ENCODE assay signal across 22 cellular contexts in genomic region chr18:76578571-76579300, GRCh38.
DNase-seq lines count a peak whose midpoint lies in the region; ATAC-seq and TF ChIP-seq lines count a peak whose summit lies in the region.
"Had no signal": no experiment of that assay in that cellular context is flagged by ENCODE, and none has a peak within 500 bp of the region (broad histone marks: within the 10 kb centered on the region; RNA-seq: fewer than 3 reads in every experiment).

No MANE protein-coding gene starts in this region.

- H3K36me3 ChIP-seq in parathyroid adenoma (ENCODE audit: control insufficient read depth, insufficient read depth, low read length) (no peaks in the 10 kb centered on the region), suprapubic skin (no peaks in the 10 kb centered on the region)
- H3K36me3 ChIP-seq: spleen had no signal

- peaks cover 0 to 5% (median 0%) of the 10 kb centered on the region in 7 donors for H3K9me3 Mint-ChIP-seq in CD14-positive monocyte
- H3K9me3 Mint-ChIP-seq: activated naive CD8-positive, alpha-beta T cell treated with anti-CD3 and anti-CD28 coated beads for 36 hours; activated T-helper 2 cell treated with anti-CD3 and anti-CD28 coated beads, Interferon-gamma antibody, Interleukin-2, Interleukin-4, amounts not matched to agents 10 μg/mL and 5 μg/mL and 100 μg/mL, durations not matched to agents 14 hours and 24 hours and 36 hours had no signal

- H2AFZ ChIP-seq in parathyroid adenoma, result peak overlapping the region; percentile 34

- H3K9me3 ChIP-seq in parathyroid adenoma (ENCODE audit: control insufficient read depth, low read length), result no peaks in the 10 kb centered on the region
- H3K9me3 ChIP-seq in suprapubic skin, result no peaks in the 10 kb centered on the region
- H3K9me3 ChIP-seq: mucosa of descending colon, spleen had no signal

- no peak for TF ChIP-seq POLR2A in suprapubic skin (IDR thresholded peaks at IDR 0.05)

- peak overlapping the region; percentile 70 to 79 for H3K4me3 Mint-ChIP-seq in CD14-positive monocyte
- H3K4me3 Mint-ChIP-seq: activated naive CD8-positive, alpha-beta T cell treated with anti-CD3 and anti-CD28 coated beads for 36 hours; brain; neural crest cell had no signal

- H3K27me3 Mint-ChIP-seq in CD14-positive monocyte (ENCODE audit: low read depth in 3 of 3), result peaks cover 0 to 12% (median 9%) of the 10 kb centered on the region in 3 donors

- peaks cover 38% of the 10 kb centered on the region for H3K4me1 Mint-ChIP-seq in CD14-positive monocyte
- H3K4me1 Mint-ChIP-seq: activated naive CD8-positive, alpha-beta T cell treated with anti-CD3 and anti-CD28 coated beads for 36 hours; brain; neural crest cell had no signal

- TF ChIP-seq EP300 in suprapubic skin (IDR thresholded peaks at IDR 0.05), result no peak

- H3K4me1 ChIP-seq in parathyroid adenoma (no peaks in the 10 kb centered on the region), suprapubic skin (peaks cover 7% of the 10 kb centered on the region)

- H3K4me2 ChIP-seq in parathyroid adenoma (ENCODE audit: low read length), result no peak overlapping the region

- no peak overlapping the region for H3K9ac ChIP-seq in parathyroid adenoma

- no peak for TF ChIP-seq CTCF in CD14-positive monocyte (IDR thresholded peaks at IDR 0.05)
- no peak for TF ChIP-seq CTCF in parathyroid adenoma (IDR thresholded peaks at IDR 0.05)
- TF ChIP-seq CTCF in suprapubic skin (IDR thresholded peaks at IDR 0.05), result no peak

- DNase-seq in CD14-positive monocyte (ENCODE audit: low spot score) (no peak), NCI-H69 (lab: John Stamatoyannopoulos, UW) (peak; percentile 45), iPS-NIHi11 (ENCODE audit: low spot score) (peak; percentile 41), suprapubic skin (ENCODE audit: low spot score in 2 of 2) (no peak), GM03348 (ENCODE audit: low spot score) (no peak), T1000 (lab: John Stamatoyannopoulos, UW) (no peak)
- DNase-seq: activated CD4-positive, alpha-beta T cell treated with anti-CD3 and anti-CD28 coated beads, Interleukin-2, amount 50 U/mL, for 4 hours; activated CD8-positive, alpha-beta memory T cell treated with anti-CD3 and anti-CD28 coated beads, Interleukin-2, amount 50 U/mL, for 4 hours; activated naive CD8-positive, alpha-beta T cell treated with anti-CD3 and anti-CD28 coated beads for 36 hours; DMS79; KBM-7; MM.1S; mucosa of descending colon; NCI-H1436; NCI-H526; spleen; stimulated activated CD4-positive, alpha-beta T cell treated with anti-CD3 and anti-CD28 coated beads, Interleukin-4, amount 100 ng/mL, for 24 hours had no signal

- H3K27ac ChIP-seq in parathyroid adenoma, result no peak overlapping the region
- H3K27ac ChIP-seq in suprapubic skin, result no peak overlapping the region

- H3K4me3 ChIP-seq in parathyroid adenoma (ENCODE audit: low read depth, low read length) (no peak overlapping the region), suprapubic skin (no peak overlapping the region)
- H3K4me3 ChIP-seq: mucosa of descending colon had no signal

- no peaks in the 10 kb centered on the region for H3K27me3 ChIP-seq in parathyroid adenoma (ENCODE audit: control insufficient read depth, insufficient read depth, low read length)
- H3K27me3 ChIP-seq in suprapubic skin, result peaks cover 6% of the 10 kb centered on the region

- peak overlapping the region in 2 of 7 donors; percentile 19 to 40 for H3K27ac Mint-ChIP-seq in CD14-positive monocyte
- H3K27ac Mint-ChIP-seq: activated naive CD8-positive, alpha-beta T cell treated with anti-CD3 and anti-CD28 coated beads for 36 hours; activated T-helper 2 cell treated with anti-CD3 and anti-CD28 coated beads, Interferon-gamma antibody, Interleukin-2, Interleukin-4, amounts not matched to agents 10 μg/mL and 5 μg/mL and 100 μg/mL, durations not matched to agents 14 hours and 24 hours and 36 hours; brain had no signal

- no peaks in the 10 kb centered on the region for H3K36me3 Mint-ChIP-seq in CD14-positive monocyte
- H3K36me3 Mint-ChIP-seq: activated naive CD8-positive, alpha-beta T cell treated with anti-CD3 and anti-CD28 coated beads for 36 hours; brain had no signal

- H3K79me2 ChIP-seq in parathyroid adenoma, result no peaks in the 10 kb centered on the region

- ATAC-seq in HG03108 (IDR thresholded peaks at IDR 0.05; ENCODE audit: unreplicated experiment), result no peak
- ATAC-seq: mucosa of descending colon had no signal

- WGBS in suprapubic skin, result 30% methylated on average over 18 of the region's 39 CpGs

- intact Hi-C loops in CD14-positive monocyte (cut with micrococcal nuclease), result no loop called here

Comparison
In these comparisons a context has a peak if more than half of its experiments do, and no peak if none do; other contexts are left out.
1. DNase-seq: peak in NCI-H69 (single experiment) and iPS-NIHi11 (single experiment); none in CD14-positive monocyte (single experiment), suprapubic skin (0 of 2), GM03348 (single experiment) and T1000 (single experiment).